In genomic region chr22:43267332-43267731, GRCh38 we compare ENCODE assay signal across 25 cellular contexts.
"Had no signal": no experiment of that assay in that cellular context is flagged by ENCODE, and none has a peak within 500 bp of the region (broad histone marks: within the 10 kb centered on the region; RNA-seq: fewer than 3 reads in every experiment).

No MANE protein-coding gene starts in this region.

- H3K4me3 ChIP-seq: lower lobe of right lung, ovary, right atrium auricular region, right lobe of liver, smooth muscle cell, stomach, testis, thyroid gland, transverse colon, upper lobe of left lung, vagina had no signal

- H3K27ac ChIP-seq: lower lobe of right lung, ovary, right atrium auricular region, right lobe of liver, stomach, testis, thyroid gland, transverse colon, upper lobe of left lung, vagina had no signal

- H3K9me3 Mint-ChIP-seq: natural killer cell; nephron progenitor cell; stimulated activated naive B cell treated with anti-CD40 and anti-IgM and Interleukin-4, amounts not matched to agents 10 μg/mL and 1 μg/mL and 100 μg/mL, for 72 hours had no signal

- H3K4me3 Mint-ChIP-seq: natural killer cell; nephron progenitor cell; stimulated activated naive B cell treated with anti-CD40 and anti-IgM and Interleukin-4, amounts not matched to agents 10 μg/mL and 1 μg/mL and 100 μg/mL, for 72 hours had no signal

- H3K4me2 ChIP-seq: smooth muscle cell had no signal

- H3K27me3 ChIP-seq: ovary, right atrium auricular region, right lobe of liver, testis, thyroid gland, upper lobe of left lung, vagina had no signal

- ATAC-seq: left cardiac atrium; left lobe of liver; lower lobe of right lung; natural killer cell; right lobe of liver; stimulated activated naive B cell treated with anti-CD40 and anti-IgM and Interleukin-4, amounts not matched to agents 10 μg/mL and 1 μg/mL and 100 μg/mL, for 72 hours; stimulated activated naive CD8-positive, alpha-beta T cell treated with anti-CD3 and anti-CD28 coated beads, Interleukin-15, Interleukin-2, amounts not matched to agents 100 U/mL and 50 U/mL, for 24 hours had no signal

- H3K36me3 Mint-ChIP-seq: natural killer cell; stimulated activated naive B cell treated with anti-CD40 and anti-IgM and Interleukin-4, amounts not matched to agents 10 μg/mL and 1 μg/mL and 100 μg/mL, for 72 hours had no signal

- FAIRE-seq: keratinocyte had no signal

- H3K9me3 ChIP-seq: lower lobe of right lung, ovary, right atrium auricular region, right lobe of liver, stomach, testis, thyroid gland, transverse colon, upper lobe of left lung, vagina had no signal

- DNase-seq: hippocampal formation; kidney glomerular epithelial cell; left cardiac atrium; lower lobe of right lung; mammary epithelial cell; mesenchymal stem cell; natural killer cell; nephron progenitor cell; ovary; right lobe of liver; stimulated activated CD4-positive, alpha-beta T cell treated with anti-CD3 and anti-CD28 coated beads, Interleukin-1b, Interleukin-23, amount 100 ng/mL, for 48 hours; stimulated activated CD4-positive, alpha-beta T cell treated with anti-CD3 and anti-CD28 coated beads, Interleukin-2, amount 100 ng/mL, for 48 hours; stimulated activated naive B cell treated with anti-CD40 and anti-IgM and Interleukin-4, amounts not matched to agents 10 μg/mL and 1 μg/mL and 100 μg/mL, for 72 hours; stimulated activated naive CD8-positive, alpha-beta T cell treated with anti-CD3 and anti-CD28 coated beads, Interleukin-15, Interleukin-2, amounts not matched to agents 100 U/mL and 50 U/mL, for 24 hours; stomach; testis; thyroid gland; transverse colon; upper lobe of left lung had no signal

- H3K27ac Mint-ChIP-seq: nephron progenitor cell; progenitor cell of endocrine pancreas; stimulated activated naive B cell treated with anti-CD40 and anti-IgM and Interleukin-4, amounts not matched to agents 10 μg/mL and 1 μg/mL and 100 μg/mL, for 72 hours had no signal

- H3K36me3 ChIP-seq: lower lobe of right lung, ovary, right atrium auricular region, right lobe of liver, stomach, thyroid gland, transverse colon, upper lobe of left lung, vagina had no signal
